8 cellular contexts compared by ENCODE assay signal in genomic region chr3:50237133-50237651, GRCh38. TPM values are rescaled to one million over a fixed set of nuclear protein-coding genes. Genes with fewer than 3 reads are reported as not detected.
DNase-seq lines count a peak whose midpoint lies in the region; ATAC-seq and TF ChIP-seq lines count a peak whose summit lies in the region.

No MANE protein-coding gene starts in this region.

- peak overlapping the region; percentile 78 for H3K9ac ChIP-seq in neural cell (ENCODE audit: low read length)

- H3K9me3 ChIP-seq in esophagus muscularis mucosa (no peaks in the 10 kb centered on the region), neural cell (ENCODE audit: low read length) (no peaks in the 10 kb centered on the region)

- H3K27ac ChIP-seq in esophagus muscularis mucosa (replicated peaks in 1 of 4) (peak overlapping the region; percentile 88 to 92 (median 90)), neural cell (ENCODE audit: low read length) (peak overlapping the region; percentile 69)

- TF ChIP-seq POLR2A in esophagus muscularis mucosa (IDR thresholded peaks at IDR 0.05; ENCODE audit: low read depth): no peak

- 0% methylated on average over 7 of the region's 7 CpGs for WGBS in esophagus muscularis mucosa

- peaks cover 12% of the 10 kb centered on the region for H3K36me3 Mint-ChIP-seq in HFFc6 (ENCODE audit: low read depth)
- peaks cover 20% of the 10 kb centered on the region for H3K36me3 Mint-ChIP-seq in activated CD4-positive, alpha-beta memory T cell treated with anti-CD3 and anti-CD28 coated beads for 36 hours

- peaks cover 62% of the 10 kb centered on the region for H3K79me2 ChIP-seq in neural cell (replicated peaks; ENCODE audit: insufficient read depth, low read length)

- H3K4me3 ChIP-seq in AG09309 (ENCODE audit: control insufficient read depth, low read depth, low read length) (peak overlapping the region; percentile 93), esophagus muscularis mucosa (peak overlapping the region; percentile 64 to 94 (median 80)), neural cell (ENCODE audit: low read length) (peak overlapping the region; percentile 87)

- H2AFZ ChIP-seq in neural cell (ENCODE audit: low read depth, low read length): no peak overlapping the region

- peak overlapping the region; percentile 96 for H3K4me3 Mint-ChIP-seq in HFFc6
- peak overlapping the region; percentile 91 for H3K4me3 Mint-ChIP-seq in activated CD4-positive, alpha-beta memory T cell treated with anti-CD3 and anti-CD28 coated beads for 36 hours

- POLR2A ChIA-PET in activated CD4-positive, alpha-beta memory T cell treated with anti-CD3 and anti-CD28 coated beads for 36 hours (lab: Charles Lee): interaction anchor here (0.9 to 3.5 kb wide), 5 partner anchors 10 to 62 kb away, joined by 5 to 17 read pairs (median 11); partner anchors contain the start of genes HYAL3 and NAA80

- peak overlapping the region; percentile 100 for H3K4me2 ChIP-seq in neural cell (ENCODE audit: low read length)

- TF ChIP-seq EP300 in esophagus muscularis mucosa (IDR thresholded peaks at IDR 0.05) (no peak), neural cell (conservative IDR thresholded peaks at IDR 0.05; ENCODE audit: poor library complexity, severe bottlenecking) (no peak)

- peaks cover 3% of the 10 kb centered on the region for H3K27me3 Mint-ChIP-seq in HFFc6 (ENCODE audit: insufficient read depth)
- H3K27me3 Mint-ChIP-seq in activated CD4-positive, alpha-beta memory T cell treated with anti-CD3 and anti-CD28 coated beads for 36 hours: no peaks in the 10 kb centered on the region

- no peak for TF ChIP-seq RAD21 in neural cell (conservative IDR thresholded peaks at IDR 0.05)

- H3K36me3 ChIP-seq in esophagus muscularis mucosa: peaks cover 0 to 11% (median 4%) of the 10 kb centered on the region in 4 donors
- H3K36me3 ChIP-seq in neural cell (ENCODE audit: insufficient read depth, low read length): no peaks in the 10 kb centered on the region

- peaks cover 48% of the 10 kb centered on the region for H3K4me1 Mint-ChIP-seq in HFFc6 (ENCODE audit: low read depth)
- peaks cover 43% of the 10 kb centered on the region for H3K4me1 Mint-ChIP-seq in activated CD4-positive, alpha-beta memory T cell treated with anti-CD3 and anti-CD28 coated beads for 36 hours (ENCODE audit: low read depth)

- no peak for DNase-seq in AG09309 (ENCODE audit: low read depth)
- no peak for DNase-seq in HFFc6
- peak; percentile 55 for DNase-seq in activated CD4-positive, alpha-beta memory T cell treated with anti-CD3 and anti-CD28 coated beads for 36 hours
- no peak for DNase-seq in esophagus muscularis mucosa (ENCODE audit: extremely low spot score)
- DNase-seq in dedifferentiated amniotic fluid mesenchymal stem cell (ENCODE audit: extremely low spot score): no peak
- DNase-seq in NCI-H1092 treated with DMSO at 0.1 percent for 48 hours (lab: John Stamatoyannopoulos, UW): no peak

- no peak for TF ChIP-seq CTCF in AG09309 (IDR thresholded peaks at IDR 0.05; ENCODE audit: control insufficient read depth, insufficient read depth, low read depth, low read length, missing control alignments)
- no peak for TF ChIP-seq CTCF in HFFc6 (IDR thresholded peaks at IDR 0.05)
- no peak for TF ChIP-seq CTCF in esophagus muscularis mucosa (IDR thresholded peaks at IDR 0.05)
- TF ChIP-seq CTCF in neural cell (IDR thresholded peaks at IDR 0.05; ENCODE audit: poor library complexity, severe bottlenecking): no peak

- CTCF ChIA-PET in activated CD4-positive, alpha-beta memory T cell treated with anti-CD3 and anti-CD28 coated beads for 36 hours (lab: Charles Lee): interaction anchor here (0.6 to 14.8 kb wide), 5 partner anchors 7 to 87 kb away, joined by 3 to 307 read pairs (median 3); no protein-coding TSS in a partner anchor

- H3K27me3 ChIP-seq in esophagus muscularis mucosa: no peaks in the 10 kb centered on the region
- H3K27me3 ChIP-seq in neural cell (ENCODE audit: insufficient read depth, low read depth, low read length): no peaks in the 10 kb centered on the region

- H3F3A ChIP-seq in neural cell (ENCODE audit: insufficient read depth, low read length, poor library complexity, severe bottlenecking): no peaks in the 10 kb centered on the region

- no peak for ATAC-seq in GM18861 (IDR thresholded peaks at IDR 0.05; ENCODE audit: unreplicated experiment)

- peak overlapping the region; percentile 92 for H3K27ac Mint-ChIP-seq in HFFc6
- peak overlapping the region; percentile 94 for H3K27ac Mint-ChIP-seq in activated CD4-positive, alpha-beta memory T cell treated with anti-CD3 and anti-CD28 coated beads for 36 hours

- H3K9me2 ChIP-seq in neural cell (ENCODE audit: insufficient read depth, low read length): no peaks in the 10 kb centered on the region

- no peaks in the 10 kb centered on the region for H4K20me1 ChIP-seq in neural cell (ENCODE audit: insufficient read depth)

- intact Hi-C loops in activated CD4-positive, alpha-beta memory T cell treated with anti-CD3 and anti-CD28 coated beads for 36 hours (cut with micrococcal nuclease): loop anchor here (5.0 kb wide), 1 partner anchor 365 kb away; no protein-coding TSS in a partner anchor
- intact Hi-C loops in esophagus muscularis mucosa (cut with DNase I): no loop called here

- no peaks in the 10 kb centered on the region for H3K9me3 Mint-ChIP-seq in HFFc6
- H3K9me3 Mint-ChIP-seq in activated CD4-positive, alpha-beta memory T cell treated with anti-CD3 and anti-CD28 coated beads for 36 hours: no peaks in the 10 kb centered on the region

- peaks cover 57 to 69% (median 65%) of the 10 kb centered on the region in 4 donors for H3K4me1 ChIP-seq in esophagus muscularis mucosa

TF ChIP-seq in neural cell, 6 proteins besides CTCF, POLR2A, EP300 and RAD21:
- TF ChIP-seq, protein P1, sequence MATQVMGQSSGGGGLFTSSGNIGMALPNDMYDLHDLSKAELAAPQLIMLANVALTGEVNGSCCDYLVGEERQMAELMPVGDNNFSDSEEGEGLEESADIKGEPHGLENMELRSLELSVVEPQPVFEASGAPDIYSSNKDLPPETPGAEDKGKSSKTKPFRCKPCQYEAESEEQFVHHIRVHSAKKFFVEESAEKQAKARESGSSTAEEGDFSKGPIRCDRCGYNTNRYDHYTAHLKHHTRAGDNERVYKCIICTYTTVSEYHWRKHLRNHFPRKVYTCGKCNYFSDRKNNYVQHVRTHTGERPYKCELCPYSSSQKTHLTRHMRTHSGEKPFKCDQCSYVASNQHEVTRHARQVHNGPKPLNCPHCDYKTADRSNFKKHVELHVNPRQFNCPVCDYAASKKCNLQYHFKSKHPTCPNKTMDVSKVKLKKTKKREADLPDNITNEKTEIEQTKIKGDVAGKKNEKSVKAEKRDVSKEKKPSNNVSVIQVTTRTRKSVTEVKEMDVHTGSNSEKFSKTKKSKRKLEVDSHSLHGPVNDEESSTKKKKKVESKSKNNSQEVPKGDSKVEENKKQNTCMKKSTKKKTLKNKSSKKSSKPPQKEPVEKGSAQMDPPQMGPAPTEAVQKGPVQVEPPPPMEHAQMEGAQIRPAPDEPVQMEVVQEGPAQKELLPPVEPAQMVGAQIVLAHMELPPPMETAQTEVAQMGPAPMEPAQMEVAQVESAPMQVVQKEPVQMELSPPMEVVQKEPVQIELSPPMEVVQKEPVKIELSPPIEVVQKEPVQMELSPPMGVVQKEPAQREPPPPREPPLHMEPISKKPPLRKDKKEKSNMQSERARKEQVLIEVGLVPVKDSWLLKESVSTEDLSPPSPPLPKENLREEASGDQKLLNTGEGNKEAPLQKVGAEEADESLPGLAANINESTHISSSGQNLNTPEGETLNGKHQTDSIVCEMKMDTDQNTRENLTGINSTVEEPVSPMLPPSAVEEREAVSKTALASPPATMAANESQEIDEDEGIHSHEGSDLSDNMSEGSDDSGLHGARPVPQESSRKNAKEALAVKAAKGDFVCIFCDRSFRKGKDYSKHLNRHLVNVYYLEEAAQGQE (IDR thresholded peaks at IDR 0.05; ENCODE audit: borderline replicate concordance): no peak
- TF ChIP-seq EZH2 (IDR thresholded peaks at IDR 0.05; ENCODE audit: borderline replicate concordance, insufficient read depth, low read length, poor library complexity, severe bottlenecking) (no peak), TAF1 (IDR thresholded peaks at IDR 0.05; ENCODE audit: low read depth) (no peak)

RNA-seq across cellular contexts. Expression of gene GNAI2, which starts 1.2 kb away (rescaled TPM):
- total RNA-seq in HFFc6 (2021; fragmentation: NEBNext Ultra II Directional; extraction: Animal tissue kit (Norgen Biotek cat#: 25700)): 100 to 1,000 TPM; 532 to 617 (median 582) TPM
- total RNA-seq in activated CD4-positive, alpha-beta memory T cell treated with anti-CD3 and anti-CD28 coated beads for 36 hours: 100 to 1,000 TPM; 346 to 349 TPM
- total RNA-seq in esophagus muscularis mucosa: 100 to 1,000 TPM; 149 to 297 (median 239) TPM
- polyA plus RNA-seq in neural cell: 81.6 and 101 TPM in 2 replicates
- polyA minus RNA-seq in neural cell: 79.0 and 79.4 TPM in 2 replicates

RNA-seq across cellular contexts. Expression of gene SEMA3B, which starts 31.8 kb away (rescaled TPM):
- 10 to 100 TPM; 14.5 to 26.6 (median 24.7) TPM for total RNA-seq in HFFc6 (2021; fragmentation: NEBNext Ultra II Directional; extraction: Animal tissue kit (Norgen Biotek cat#: 25700))
- under 1 TPM; 0.86 to 0.97 TPM for total RNA-seq in activated CD4-positive, alpha-beta memory T cell treated with anti-CD3 and anti-CD28 coated beads for 36 hours
- 10 to 100 TPM; 37.4 to 66.6 (median 46.4) TPM for total RNA-seq in esophagus muscularis mucosa
- 7.8 and 9.6 TPM in 2 replicates for polyA plus RNA-seq in neural cell
- polyA minus RNA-seq in neural cell: 2.2 and 3.4 TPM in 2 replicates

RNA-seq across cellular contexts. Expression of gene SLC38A3, which starts 32.1 kb away (rescaled TPM):
- under 1 TPM in 2 of 6 experiments, not detected in 4; 0.16 to 0.24 TPM for total RNA-seq in HFFc6 (2021; fragmentation: NEBNext Ultra II Directional; extraction: Animal tissue kit (Norgen Biotek cat#: 25700))
- total RNA-seq in activated CD4-positive, alpha-beta memory T cell treated with anti-CD3 and anti-CD28 coated beads for 36 hours: not detected
- under 1 TPM in 2 of 4 donors, not detected in 2; 0.11 to 0.39 TPM for total RNA-seq in esophagus muscularis mucosa
- 0.66 TPM in 1 of 2 replicates, not detected in the other for polyA plus RNA-seq in neural cell
- polyA minus RNA-seq in neural cell: 0.81 and 5.1 TPM in 2 replicates

RNA-seq across cellular contexts. Expression of gene LSMEM2, which starts 41.7 kb away (rescaled TPM):
- under 1 TPM in 2 of 6 experiments, not detected in 4; 0.11 to 0.13 TPM for total RNA-seq in HFFc6 (2021; fragmentation: NEBNext Ultra II Directional; extraction: Animal tissue kit (Norgen Biotek cat#: 25700))
- total RNA-seq in activated CD4-positive, alpha-beta memory T cell treated with anti-CD3 and anti-CD28 coated beads for 36 hours: not detected
- not detected for total RNA-seq in esophagus muscularis mucosa
- not detected in 2 replicates for polyA plus RNA-seq in neural cell
- not detected in 2 replicates for polyA minus RNA-seq in neural cell

RNA-seq across cellular contexts. Expression of gene GNAT1, which starts 45.8 kb away (rescaled TPM):
- not detected for total RNA-seq in HFFc6 (2021; fragmentation: NEBNext Ultra II Directional; extraction: Animal tissue kit (Norgen Biotek cat#: 25700))
- total RNA-seq in activated CD4-positive, alpha-beta memory T cell treated with anti-CD3 and anti-CD28 coated beads for 36 hours: not detected
- total RNA-seq in esophagus muscularis mucosa: not detected
- not detected in 2 replicates for polyA plus RNA-seq in neural cell
- polyA minus RNA-seq in neural cell: 0.24 TPM in 1 of 2 replicates, not detected in the other

Comparison
In these comparisons a context has a peak if more than half of its experiments do, and no peak if none do; other contexts are left out.
1. RNA of gene SEMA3B, which starts 31.8 kb away (total RNA-seq): 37.4 to 66.6 TPM in esophagus muscularis mucosa and 14.5 to 26.6 TPM in HFFc6; 0.86 to 0.97 TPM in activated CD4-positive, alpha-beta memory T cell treated with anti-CD3 and anti-CD28 coated beads for 36 hours; every median in the first group is over 4 times any median in the second.
2. Peak in every context shown above with its lines, with median percentiles within 50 percentile points of each other: H3K4me3 ChIP-seq.